8 cellular contexts compared by ENCODE assay signal in genomic region chr17:7704601-7705268, GRCh38. TPM values are rescaled to one million over a fixed set of nuclear protein-coding genes. Genes with fewer than 3 reads are reported as not detected.
DNase-seq lines count a peak whose midpoint lies in the region; ATAC-seq, FAIRE-seq and TF ChIP-seq lines count a peak whose summit lies in the region.

EFNB3 (plus strand) TSS chr17:7705202; CDS start chr17:7705599, 397 bp downstream.

- H3K27me3 ChIP-seq in right atrium auricular region (peaks cover 0 to 14% of the 10 kb centered on the region in 2 donors), gastrocnemius medialis (peaks cover 33 to 40% (median 35%) of the 10 kb centered on the region in 3 donors)

- H3K4me1 ChIP-seq in right atrium auricular region, result peaks cover 0 to 20% of the 10 kb centered on the region in 2 donors
- no peaks in the 10 kb centered on the region for H3K4me1 ChIP-seq in gastrocnemius medialis

- peak within 1 kb of the TSS; percentile 34 to 52 for H3K4me3 ChIP-seq in right atrium auricular region
- peak within 1 kb of the TSS; percentile 14 to 35 (median 24) for H3K4me3 ChIP-seq in gastrocnemius medialis

- peak; percentile 31 for FAIRE-seq in HTR-8/SVneo (lab: Jason Lieb, UNC)

- H3K9me3 Mint-ChIP-seq in activated naive CD4-positive, alpha-beta T cell treated with anti-CD3 and anti-CD28 coated beads, Interleukin-2, amount 50 U/mL, for 24 hours, result no peaks in the 10 kb centered on the region

- peak within 1 kb of the TSS; percentile 82 for H3K4me3 Mint-ChIP-seq in activated naive CD4-positive, alpha-beta T cell treated with anti-CD3 and anti-CD28 coated beads, Interleukin-2, amount 50 U/mL, for 24 hours

- no peak for ATAC-seq in gastrocnemius medialis
- ATAC-seq in sciatic nerve, result no peak
- no peak for ATAC-seq in HG02973 (IDR thresholded peaks at IDR 0.05; ENCODE audit: unreplicated experiment)
- no peak for ATAC-seq in GM19023 (IDR thresholded peaks at IDR 0.05; ENCODE audit: unreplicated experiment)

- TF ChIP-seq CTCF in right atrium auricular region (IDR thresholded peaks at IDR 0.05) (no peak), gastrocnemius medialis (IDR thresholded peaks at IDR 0.05 in 4 of 5, conservative IDR thresholded peaks at IDR 0.05 in 1 of 5) (no peak)

- DNase-seq in Ammon's horn (ENCODE audit: low spot score) (peak; percentile 49), HTR-8/SVneo (ENCODE audit: insufficient read length, low spot score) (peak; percentile 78), right atrium auricular region (ENCODE audit: low spot score) (no peak), gastrocnemius medialis (no peak), sciatic nerve (ENCODE audit: low spot score) (no peak)

- H3K9me3 ChIP-seq in right atrium auricular region, result no peaks in the 10 kb centered on the region
- no peaks in the 10 kb centered on the region for H3K9me3 ChIP-seq in gastrocnemius medialis

- in situ Hi-C loops in gastrocnemius medialis (cut with MboI; ENCODE audit: low sequenced_read_pairs in 4 of 4), result no loop called here

- H3K27ac Mint-ChIP-seq in activated naive CD4-positive, alpha-beta T cell treated with anti-CD3 and anti-CD28 coated beads, Interleukin-2, amount 50 U/mL, for 24 hours, result no peak within 1 kb of the TSS

- no peak for TF ChIP-seq POLR2A in gastrocnemius medialis (IDR thresholded peaks at IDR 0.05)

- H3K27ac ChIP-seq in right atrium auricular region (peak within 1 kb of the TSS in 1 of 2 donors; percentile 21), gastrocnemius medialis (no peak within 1 kb of the TSS)

- H3K36me3 Mint-ChIP-seq in activated naive CD4-positive, alpha-beta T cell treated with anti-CD3 and anti-CD28 coated beads, Interleukin-2, amount 50 U/mL, for 24 hours, result peaks cover 17% of the 10 kb centered on the region

- peaks cover 35% of the 10 kb centered on the region for H3K27me3 Mint-ChIP-seq in activated naive CD4-positive, alpha-beta T cell treated with anti-CD3 and anti-CD28 coated beads, Interleukin-2, amount 50 U/mL, for 24 hours

- peaks cover 18% of the 10 kb centered on the region for H3K4me1 Mint-ChIP-seq in activated naive CD4-positive, alpha-beta T cell treated with anti-CD3 and anti-CD28 coated beads, Interleukin-2, amount 50 U/mL, for 24 hours

- intact Hi-C loops in gastrocnemius medialis (cut with DNase I; ENCODE audit: low total_unique reads), result no loop called here
- intact Hi-C loops in sciatic nerve (cut with DNase I), result loop anchor here (5.0 kb wide), 1 partner anchor 83 kb away; no protein-coding TSS in a partner anchor

- H3K36me3 ChIP-seq in right atrium auricular region (peaks cover 14% of the 10 kb centered on the region), gastrocnemius medialis (peaks cover 0 to 19% of the 10 kb centered on the region in 2 donors)

RNA-seq across cellular contexts. Expression of gene EFNB3, which starts in this region (rescaled TPM):
- total RNA-seq in right atrium auricular region (1 to 10 TPM; 2.1 to 5.9 TPM), gastrocnemius medialis (under 1 TPM in 3 of 4 donors, not detected in 1; 0.13 to 0.46 (median 0.31) TPM), sciatic nerve (0.53 TPM)

Comparison
In these comparisons a context has a peak if more than half of its experiments do, and no peak if none do; other contexts are left out.
1. DNase-seq: peak in Ammon's horn (single experiment) and HTR-8/SVneo (single experiment); none in right atrium auricular region (single experiment), gastrocnemius medialis (0 of 2) and sciatic nerve (single experiment).